In genomic region chrX:94831364-94831763, GRCh38 we compare ENCODE assay signal across 11 cellular contexts.
DNase-seq lines count a peak whose midpoint lies in the region; ATAC-seq, FAIRE-seq and TF ChIP-seq lines count a peak whose summit lies in the region.
"Had no signal": no experiment of that assay in that cellular context is flagged by ENCODE, and none has a peak within 500 bp of the region (broad histone marks: within the 10 kb centered on the region; RNA-seq: fewer than 3 reads in every experiment).

No MANE protein-coding gene starts in this region.

- no peak overlapping the region for H3K9ac ChIP-seq in OCI-LY3 (ENCODE audit: low read length)

- no peak overlapping the region for H3K4me3 ChIP-seq in GM12875 (ENCODE audit: low read depth, low read length)
- H3K4me3 ChIP-seq in OCI-LY3 (ENCODE audit: low read length) = peak overlapping the region; percentile 17
- H3K4me3 ChIP-seq in CD8-positive, alpha-beta memory T cell (ENCODE audit: low read length) = no peak overlapping the region

- no peak overlapping the region for H3K27ac Mint-ChIP-seq in glutamatergic neuron (ENCODE audit: unreplicated experiment)
- no peak overlapping the region for H3K27ac Mint-ChIP-seq in CD8-positive, alpha-beta memory T cell

- CTCF ChIA-PET in CD8-positive, alpha-beta memory T cell (lab: Charles Lee) = no interaction called here

- no peaks in the 10 kb centered on the region for H4K20me1 ChIP-seq in OCI-LY3 (ENCODE audit: insufficient read depth, low read length)

- DNase-seq in AG08395 (ENCODE audit: low spot score) (peak; percentile 4), glutamatergic neuron (no peak), GM19239 (ENCODE audit: insufficient read length, low spot score) (no peak), T-helper 1 cell (no peak)
- no peak for DNase-seq in CD8-positive, alpha-beta memory T cell
- DNase-seq: NCI-H446 treated with DMSO at 0.1 percent for 48 hours; stimulated activated naive CD4-positive, alpha-beta T cell had no signal

- H3K27ac ChIP-seq in OCI-LY3 (ENCODE audit: low read length) = peak overlapping the region; percentile 58
- no peak overlapping the region for H3K27ac ChIP-seq in CD8-positive, alpha-beta memory T cell (ENCODE audit: low read depth, low read length)
- H3K27ac ChIP-seq: neutrophil had no signal

- ATAC-seq in HG02884 (IDR thresholded peaks at IDR 0.05; ENCODE audit: unreplicated experiment) = no peak

- no peaks in the 10 kb centered on the region for H3K27me3 Mint-ChIP-seq in glutamatergic neuron (ENCODE audit: unreplicated experiment)
- H3K27me3 Mint-ChIP-seq in CD8-positive, alpha-beta memory T cell = no peaks in the 10 kb centered on the region

- peaks cover 15% of the 10 kb centered on the region for H3K4me1 ChIP-seq in OCI-LY3 (ENCODE audit: low read length)
- no peaks in the 10 kb centered on the region for H3K4me1 ChIP-seq in CD8-positive, alpha-beta memory T cell (ENCODE audit: insufficient read depth, low read length)

- H3K36me3 Mint-ChIP-seq in glutamatergic neuron (ENCODE audit: unreplicated experiment) = no peaks in the 10 kb centered on the region
- no peaks in the 10 kb centered on the region for H3K36me3 Mint-ChIP-seq in CD8-positive, alpha-beta memory T cell

- no peaks in the 10 kb centered on the region for H3K79me2 ChIP-seq in OCI-LY3 (ENCODE audit: low read length)

- no peak overlapping the region for H3K4me3 Mint-ChIP-seq in glutamatergic neuron (ENCODE audit: unreplicated experiment)
- no peak overlapping the region for H3K4me3 Mint-ChIP-seq in CD8-positive, alpha-beta memory T cell

- POLR2A ChIA-PET in CD8-positive, alpha-beta memory T cell (lab: Charles Lee) = no interaction called here

- FAIRE-seq in GM19239 (lab: Jason Lieb, UNC) = no peak

- H3K27me3 ChIP-seq in OCI-LY3 (ENCODE audit: low read depth, low read length) = no peaks in the 10 kb centered on the region
- no peaks in the 10 kb centered on the region for H3K27me3 ChIP-seq in CD8-positive, alpha-beta memory T cell (ENCODE audit: insufficient read depth, low read length, poor library complexity, severe bottlenecking)
- H3K27me3 ChIP-seq: neutrophil had no signal

- no peaks in the 10 kb centered on the region for H3K4me1 Mint-ChIP-seq in glutamatergic neuron (ENCODE audit: low read depth, unreplicated experiment)
- no peaks in the 10 kb centered on the region for H3K4me1 Mint-ChIP-seq in CD8-positive, alpha-beta memory T cell

- H3K4me2 ChIP-seq in OCI-LY3 (ENCODE audit: low read length) = peak overlapping the region; percentile 60

- TF ChIP-seq CTCF in GM12875 (IDR thresholded peaks at IDR 0.05; ENCODE audit: borderline replicate concordance, insufficient read depth, low read depth, low read length) = peak; percentile 23; the same call in 1 of the 2 replicates
- TF ChIP-seq CTCF in OCI-LY3 (IDR thresholded peaks at IDR 0.05; ENCODE audit: low read depth, low read length) = peak; percentile 64
- peak; percentile 42 for TF ChIP-seq CTCF in glutamatergic neuron (IDR thresholded peaks at IDR 0.05; ENCODE audit: partially characterized antibody, unreplicated experiment)

- H3K9me3 ChIP-seq in OCI-LY3 (ENCODE audit: insufficient read depth, low read length) = no peaks in the 10 kb centered on the region
- H3K9me3 ChIP-seq in CD8-positive, alpha-beta memory T cell (ENCODE audit: low read length) = no peaks in the 10 kb centered on the region
- H3K9me3 ChIP-seq: neutrophil had no signal

- H3K36me3 ChIP-seq in OCI-LY3 (replicated peaks; ENCODE audit: low read depth, low read length) = no peaks in the 10 kb centered on the region
- H3K36me3 ChIP-seq in CD8-positive, alpha-beta memory T cell (ENCODE audit: insufficient read depth, low read length) = no peaks in the 10 kb centered on the region
- H3K36me3 ChIP-seq: neutrophil had no signal

- no peaks in the 10 kb centered on the region for H3K9me3 Mint-ChIP-seq in glutamatergic neuron (ENCODE audit: unreplicated experiment)
- H3K9me3 Mint-ChIP-seq in CD8-positive, alpha-beta memory T cell = peaks cover 0 to 2% (median under 1%) of the 10 kb centered on the region in 5 donors

- H2AFZ ChIP-seq in OCI-LY3 (ENCODE audit: low read depth, low read length) = no peak overlapping the region
